ENCODE assay signal across 8 cellular contexts in genomic region chr12:124608451-124608870, GRCh38. TPM values are rescaled to one million over a fixed set of nuclear protein-coding genes. Genes with fewer than 3 reads are reported as not detected.
DNase-seq lines count a peak whose midpoint lies in the region; ATAC-seq and TF ChIP-seq lines count a peak whose summit lies in the region.

No MANE protein-coding gene starts in this region.

- peak; percentile 29 for TF ChIP-seq CTCF in CD14-positive monocyte (IDR thresholded peaks at IDR 0.05)
- no peak for TF ChIP-seq CTCF in fibroblast of mammary gland (conservative IDR thresholded peaks at IDR 0.05; ENCODE audit: control insufficient read depth, insufficient read depth, low read depth, low read length)

- peaks cover 0 to 7% (median 1%) of the 10 kb centered on the region in 7 donors for H3K9me3 Mint-ChIP-seq in CD14-positive monocyte
- H3K9me3 Mint-ChIP-seq in activated T-helper 2 cell treated with anti-CD3 and anti-CD28 coated beads, Interferon-gamma antibody, Interleukin-2, Interleukin-4, amounts not matched to agents 10 μg/mL and 5 μg/mL and 100 μg/mL, durations not matched to agents 14 hours and 24 hours and 36 hours, result no peaks in the 10 kb centered on the region

- H3K27me3 Mint-ChIP-seq in CD14-positive monocyte (ENCODE audit: low read depth in 3 of 3), result peaks cover 0 to 19% (median 18%) of the 10 kb centered on the region in 3 donors
- peaks cover 40% of the 10 kb centered on the region for H3K27me3 Mint-ChIP-seq in activated T-helper 2 cell treated with anti-CD3 and anti-CD28 coated beads, Interferon-gamma antibody, Interleukin-2, Interleukin-4, amounts not matched to agents 10 μg/mL and 5 μg/mL and 100 μg/mL, durations not matched to agents 14 hours and 24 hours and 36 hours (ENCODE audit: low read depth)

- no peak overlapping the region for H3K4me3 ChIP-seq in fibroblast of mammary gland (ENCODE audit: control insufficient read depth, low read depth, low read length)

- intact Hi-C loops in CD14-positive monocyte (cut with micrococcal nuclease), result loop anchor here in 1 of 2 donors (5.0 kb wide), 2 partner anchors 36 to 39 kb away; no protein-coding TSS in a partner anchor
- intact Hi-C loops in activated T-helper 2 cell treated with anti-CD3 and anti-CD28 coated beads, Interferon-gamma antibody, Interleukin-2, Interleukin-4, amounts not matched to agents 10 μg/mL and 5 μg/mL and 100 μg/mL, durations not matched to agents 14 hours and 24 hours and 36 hours (cut with micrococcal nuclease), result no loop called here

- peak overlapping the region; percentile 73 for H3K4me3 Mint-ChIP-seq in CD14-positive monocyte
- H3K4me3 Mint-ChIP-seq in activated T-helper 2 cell treated with anti-CD3 and anti-CD28 coated beads, Interferon-gamma antibody, Interleukin-2, Interleukin-4, amounts not matched to agents 10 μg/mL and 5 μg/mL and 100 μg/mL, durations not matched to agents 14 hours and 24 hours and 36 hours (ENCODE audit: low read depth), result no peak overlapping the region

- peaks cover 53% of the 10 kb centered on the region for H3K4me1 Mint-ChIP-seq in CD14-positive monocyte
- H3K4me1 Mint-ChIP-seq in activated T-helper 2 cell treated with anti-CD3 and anti-CD28 coated beads, Interferon-gamma antibody, Interleukin-2, Interleukin-4, amounts not matched to agents 10 μg/mL and 5 μg/mL and 100 μg/mL, durations not matched to agents 14 hours and 24 hours and 36 hours (ENCODE audit: low read depth), result peaks cover 11% of the 10 kb centered on the region

- ATAC-seq in GM21390 (IDR thresholded peaks at IDR 0.05; ENCODE audit: unreplicated experiment) (peak; percentile 7), GM21737 (IDR thresholded peaks at IDR 0.05; ENCODE audit: unreplicated experiment) (no peak)

- H3K27ac Mint-ChIP-seq in CD14-positive monocyte, result peak overlapping the region; percentile 86 to 93 (median 88)
- no peak overlapping the region for H3K27ac Mint-ChIP-seq in activated T-helper 2 cell treated with anti-CD3 and anti-CD28 coated beads, Interferon-gamma antibody, Interleukin-2, Interleukin-4, amounts not matched to agents 10 μg/mL and 5 μg/mL and 100 μg/mL, durations not matched to agents 14 hours and 24 hours and 36 hours

- peaks cover 5 to 13% of the 10 kb centered on the region in 2 donors for H3K36me3 Mint-ChIP-seq in CD14-positive monocyte
- H3K36me3 Mint-ChIP-seq in activated T-helper 2 cell treated with anti-CD3 and anti-CD28 coated beads, Interferon-gamma antibody, Interleukin-2, Interleukin-4, amounts not matched to agents 10 μg/mL and 5 μg/mL and 100 μg/mL, durations not matched to agents 14 hours and 24 hours and 36 hours (ENCODE audit: low read depth), result no peaks in the 10 kb centered on the region

- DNase-seq in CD14-positive monocyte (ENCODE audit: low spot score) (peak; percentile 72), NCI-H2171 treated with DMSO at 0.1 percent for 48 hours (lab: John Stamatoyannopoulos, UW) (peak; percentile 78), fibroblast of mammary gland (ENCODE audit: low read depth) (peak; percentile 25), hepatic stellate cell (ENCODE audit: low spot score) (no peak)
- DNase-seq in activated T-helper 2 cell treated with anti-CD3 and anti-CD28 coated beads, Interferon-gamma antibody, Interleukin-2, Interleukin-4, amounts not matched to agents 10 μg/mL and 5 μg/mL and 100 μg/mL, durations not matched to agents 14 hours and 24 hours and 36 hours (ENCODE audit: low spot score), result no peak
- DNase-seq in stimulated activated CD4-positive, alpha-beta T cell treated with anti-CD3 and anti-CD28 coated beads, Interleukin-12 subunit alpha, Interleukin-12 subunit beta, amount 100 ng/mL, for 4 hours, result no peak

RNA-seq across cellular contexts. Expression of gene NCOR2, which starts 41.0 kb away (rescaled TPM):
- polyA plus RNA-seq in CD14-positive monocyte, result 1 to 10 TPM; 4.7 to 5.5 TPM
- 109 and 119 TPM in 2 replicates for total RNA-seq in activated T-helper 2 cell treated with anti-CD3 and anti-CD28 coated beads, Interferon-gamma antibody, Interleukin-2, Interleukin-4, amounts not matched to agents 10 μg/mL and 5 μg/mL and 100 μg/mL, durations not matched to agents 14 hours and 24 hours and 36 hours

Comparison
In these comparisons a context has a peak if more than half of its experiments do, and no peak if none do; other contexts are left out.
1. DNase-seq: peak in CD14-positive monocyte (single experiment), NCI-H2171 treated with DMSO at 0.1 percent for 48 hours (single experiment) and fibroblast of mammary gland (single experiment); none in activated T-helper 2 cell treated with anti-CD3 and anti-CD28 coated beads, Interferon-gamma antibody, Interleukin-2, Interleukin-4, amounts not matched to agents 10 μg/mL and 5 μg/mL and 100 μg/mL, durations not matched to agents 14 hours and 24 hours and 36 hours (single experiment), hepatic stellate cell (single experiment) and stimulated activated CD4-positive, alpha-beta T cell treated with anti-CD3 and anti-CD28 coated beads, Interleukin-12 subunit alpha, Interleukin-12 subunit beta, amount 100 ng/mL, for 4 hours (single experiment).